22 cellular contexts compared by ENCODE assay signal in the genomic region with DNA sequence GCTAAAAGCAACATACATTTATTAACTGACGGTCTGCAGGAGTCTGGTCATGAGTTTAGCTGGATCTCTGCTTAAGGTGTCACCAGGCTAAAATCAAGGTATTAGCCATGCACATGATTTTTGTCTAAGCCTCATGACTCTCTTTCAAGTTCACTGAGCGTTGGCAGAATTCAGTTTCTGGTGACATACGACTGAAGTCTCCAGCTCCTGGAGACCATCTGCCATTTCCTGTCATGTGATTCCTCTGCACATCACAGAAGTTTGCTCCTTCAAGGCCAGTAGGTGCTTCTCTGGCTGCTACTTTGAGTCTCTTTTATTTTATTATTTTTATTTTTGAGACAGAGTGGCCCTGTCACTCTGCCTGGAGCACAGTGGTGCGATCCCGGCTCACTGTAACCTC.
"Had no signal": no experiment of that assay in that cellular context is flagged by ENCODE, and none has a peak within 500 bp of the region (broad histone marks: within the 10 kb centered on the region; RNA-seq: fewer than 3 reads in every experiment).

No MANE protein-coding gene starts in this region.

- H3K4me1 ChIP-seq: adrenal gland, heart left ventricle, prostate gland had no signal

- DNase-seq: activated CD4-positive, alpha-beta T cell treated with anti-CD3 and anti-CD28 coated beads, Interleukin-2, amount 50 U/mL, for 48 hours; activated CD8-positive, alpha-beta memory T cell treated with anti-CD3 and anti-CD28 coated beads, Interleukin-2, amount 50 U/mL, for 48 hours; activated naive CD4-positive, alpha-beta T cell; activated T-cell treated with anti-CD3 and anti-CD28 coated beads, Interleukin-2, amount 50 U/mL, for 4 hours; adrenal gland; endodermal cell; heart left ventricle; midbrain; ovary; stimulated activated CD4-positive, alpha-beta T cell treated with anti-CD3 and anti-CD28 coated beads, Interleukin-2, amount 100 ng/mL, for 48 hours; stimulated activated CD8-positive, alpha-beta memory T cell treated with anti-CD3 and anti-CD28 coated beads, Interleukin-4, amount 100 ng/mL, for 48 hours; stimulated activated naive B cell treated with anti-CD40 and anti-IgM and Interleukin-4, amounts not matched to agents 10 μg/mL and 1 μg/mL and 100 μg/mL, for 72 hours; T-helper 9 cell had no signal

- H3K36me3 ChIP-seq: adrenal gland, heart left ventricle, neutrophil, ovary, prostate gland, thoracic aorta had no signal

- H3K27ac ChIP-seq: adrenal gland, epithelial cell of prostate, heart left ventricle, neutrophil, ovary, prostate gland, thoracic aorta had no signal

- FAIRE-seq: astrocyte, colon, islet of Langerhans had no signal

- H3K9me3 ChIP-seq: adrenal gland, heart left ventricle, neutrophil, ovary, prostate gland, thoracic aorta had no signal

- ATAC-seq: activated T-cell treated with anti-CD3 and anti-CD28 coated beads, Interleukin-2, amount 50 U/mL, for 4 hours; heart left ventricle; natural killer cell treated with Interleukin-12 subunit alpha and Interleukin-12 subunit beta and Interleukin-15 and Interleukin-18, amount 100 ng/mL, for 72 hours; stimulated activated naive B cell treated with anti-CD40 and anti-IgM and Interleukin-4, amounts not matched to agents 10 μg/mL and 1 μg/mL and 100 μg/mL, for 72 hours; WTC11 had no signal

- H3K27me3 ChIP-seq: adrenal gland, heart left ventricle, neutrophil, ovary had no signal

- H3K4me3 ChIP-seq: adrenal gland, heart left ventricle, ovary, prostate gland, thoracic aorta had no signal
